In the genomic region with DNA sequence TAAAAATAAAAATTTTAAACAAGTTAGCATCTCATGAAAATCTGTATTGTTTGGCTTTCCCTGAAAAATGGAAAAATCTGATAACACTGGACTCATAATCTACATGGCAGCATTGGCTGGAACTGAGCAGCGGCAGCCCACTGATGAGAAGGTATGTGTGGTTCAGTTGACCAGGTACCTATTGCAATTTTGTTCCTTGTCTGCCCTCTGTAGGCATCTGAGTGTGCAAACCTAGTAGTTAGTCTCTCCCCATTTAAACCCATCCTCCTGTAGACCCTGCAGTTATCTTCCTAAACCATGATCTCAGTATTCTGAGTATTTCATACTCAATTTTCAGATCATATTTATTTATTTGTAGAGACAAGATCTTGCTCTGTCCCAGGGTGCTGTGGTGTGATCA, we compare ENCODE assay signal across 10 cellular contexts. TPM values are rescaled to one million over a fixed set of nuclear protein-coding genes. Genes with fewer than 3 reads are reported as not detected.
DNase-seq lines count a peak whose midpoint lies in the region; TF ChIP-seq lines count a peak whose summit lies in the region.
"Had no signal": no experiment of that assay in that cellular context is flagged by ENCODE, and none has a peak within 500 bp of the region (broad histone marks: within the 10 kb centered on the region; RNA-seq: fewer than 3 reads in every experiment).

No MANE protein-coding gene starts in this region.

- no peak overlapping the region for H3K4me3 Mint-ChIP-seq in activated T-helper 1 cell treated with anti-CD3 and anti-CD28 coated beads, Interleukin-12 subunit alpha, Interleukin-12 subunit beta, Interleukin-2, Interleukin-4 antibody, amounts not matched to agents 30 ng/mL and 10 ng/mL and 1 ng/mL, durations not matched to agents 14 hours and 24 hours and 36 hours
- no peak overlapping the region for H3K4me3 Mint-ChIP-seq in activated naive CD4-positive, alpha-beta T cell treated with anti-CD3 and anti-CD28 coated beads, Interleukin-2, amount 10 ng/mL, durations not matched to agents 7 days and 5 days
- H3K4me3 Mint-ChIP-seq: CD4-positive, CD25-positive, alpha-beta regulatory T cell; neural crest cell had no signal

- H3K9ac ChIP-seq in mesendoderm (ENCODE audit: low read length) = no peak overlapping the region

- H3K18ac ChIP-seq in mesendoderm (ENCODE audit: low read length) = no peak overlapping the region

- H3K4me1 Mint-ChIP-seq in activated T-helper 1 cell treated with anti-CD3 and anti-CD28 coated beads, Interleukin-12 subunit alpha, Interleukin-12 subunit beta, Interleukin-2, Interleukin-4 antibody, amounts not matched to agents 30 ng/mL and 10 ng/mL and 1 ng/mL, durations not matched to agents 14 hours and 24 hours and 36 hours (ENCODE audit: low read depth) = peaks cover 6% of the 10 kb centered on the region
- no peaks in the 10 kb centered on the region for H3K4me1 Mint-ChIP-seq in activated naive CD4-positive, alpha-beta T cell treated with anti-CD3 and anti-CD28 coated beads, Interleukin-2, amount 10 ng/mL, durations not matched to agents 7 days and 5 days
- H3K4me1 Mint-ChIP-seq: CD4-positive, CD25-positive, alpha-beta regulatory T cell; neural crest cell had no signal

- H3K27me3 ChIP-seq in mesendoderm (ENCODE audit: insufficient read depth, low read length, poor library complexity) = no peaks in the 10 kb centered on the region

- DNase-seq in NCI-H345 (lab: John Stamatoyannopoulos, UW) = peak; percentile 10
- DNase-seq in NCI-H345 treated with DMSO at 0.1 percent for 48 hours (lab: John Stamatoyannopoulos, UW; ENCODE audit: unreplicated experiment) = no peak
- DNase-seq in HuH-7 (ENCODE audit: low spot score) = peak; percentile 17
- peak; percentile 19 for DNase-seq in astrocyte of the spinal cord (ENCODE audit: low read depth, low spot score)
- peak; percentile 54 for DNase-seq in mesendoderm
- no peak for DNase-seq in activated T-helper 1 cell treated with anti-CD3 and anti-CD28 coated beads, Interleukin-12 subunit alpha, Interleukin-12 subunit beta, Interleukin-2, Interleukin-4 antibody, amounts not matched to agents 30 ng/mL and 10 ng/mL and 1 ng/mL, durations not matched to agents 14 hours and 24 hours and 36 hours (ENCODE audit: low spot score)
- DNase-seq in NCI-H2081 treated with DMSO at 0.1 percent for 48 hours (lab: John Stamatoyannopoulos, UW) = no peak
- DNase-seq in activated naive CD4-positive, alpha-beta T cell treated with anti-CD3 and anti-CD28 coated beads, Interleukin-2, amount 10 ng/mL, durations not matched to agents 7 days and 5 days = no peak

- no peaks in the 10 kb centered on the region for H3K4me1 ChIP-seq in mesendoderm (ENCODE audit: control insufficient read depth, low read depth, low read length)

- H3K4ac ChIP-seq in mesendoderm (ENCODE audit: low read depth, low read length) = no peak overlapping the region

- H4K5ac ChIP-seq in mesendoderm (ENCODE audit: low read length) = no peak overlapping the region

- H4K8ac ChIP-seq in mesendoderm (ENCODE audit: low read depth, low read length) = no peak overlapping the region

- H3K36me3 Mint-ChIP-seq in activated T-helper 1 cell treated with anti-CD3 and anti-CD28 coated beads, Interleukin-12 subunit alpha, Interleukin-12 subunit beta, Interleukin-2, Interleukin-4 antibody, amounts not matched to agents 30 ng/mL and 10 ng/mL and 1 ng/mL, durations not matched to agents 14 hours and 24 hours and 36 hours (ENCODE audit: low read depth) = no peaks in the 10 kb centered on the region
- no peaks in the 10 kb centered on the region for H3K36me3 Mint-ChIP-seq in activated naive CD4-positive, alpha-beta T cell treated with anti-CD3 and anti-CD28 coated beads, Interleukin-2, amount 10 ng/mL, durations not matched to agents 7 days and 5 days
- H3K36me3 Mint-ChIP-seq: CD4-positive, CD25-positive, alpha-beta regulatory T cell had no signal

- H2BK5ac ChIP-seq in mesendoderm (ENCODE audit: low read length) = no peak overlapping the region

- no peaks in the 10 kb centered on the region for H3K79me2 ChIP-seq in mesendoderm (ENCODE audit: control insufficient read depth, insufficient read depth, low read length)

- no peak overlapping the region for H3K4me2 ChIP-seq in mesendoderm (ENCODE audit: low read length)

- no peak overlapping the region for H3K4me3 ChIP-seq in astrocyte of the spinal cord (ENCODE audit: low read depth, low read length)
- no peak overlapping the region for H3K4me3 ChIP-seq in mesendoderm (ENCODE audit: low read length)

- no peak overlapping the region for H3K56ac ChIP-seq in mesendoderm (ENCODE audit: low read length)

- intact Hi-C loops in activated T-helper 1 cell treated with anti-CD3 and anti-CD28 coated beads, Interleukin-12 subunit alpha, Interleukin-12 subunit beta, Interleukin-2, Interleukin-4 antibody, amounts not matched to agents 30 ng/mL and 10 ng/mL and 1 ng/mL, durations not matched to agents 14 hours and 24 hours and 36 hours (cut with micrococcal nuclease) = no loop called here

- no CpG with 5 or more reads among the region's 1 CpG for WGBS in mesendoderm (ENCODE audit: extremely low coverage, insufficient coverage, low lambda C conversion rate)

- no peaks in the 10 kb centered on the region for H3K79me1 ChIP-seq in mesendoderm (ENCODE audit: low read length)

- no peak overlapping the region for H2BK15ac ChIP-seq in mesendoderm (replicated peaks; ENCODE audit: low read depth)

- H3K27me3 Mint-ChIP-seq in activated T-helper 1 cell treated with anti-CD3 and anti-CD28 coated beads, Interleukin-12 subunit alpha, Interleukin-12 subunit beta, Interleukin-2, Interleukin-4 antibody, amounts not matched to agents 30 ng/mL and 10 ng/mL and 1 ng/mL, durations not matched to agents 14 hours and 24 hours and 36 hours (ENCODE audit: insufficient read depth) = no peaks in the 10 kb centered on the region
- H3K27me3 Mint-ChIP-seq in activated naive CD4-positive, alpha-beta T cell treated with anti-CD3 and anti-CD28 coated beads, Interleukin-2, amount 10 ng/mL, durations not matched to agents 7 days and 5 days = peaks cover 4% of the 10 kb centered on the region

- no peak overlapping the region for H2BK120ac ChIP-seq in mesendoderm (ENCODE audit: low read depth, low read length)

- H2AK5ac ChIP-seq in mesendoderm (ENCODE audit: low read length) = no peak overlapping the region

- TF ChIP-seq CTCF in astrocyte of the spinal cord (IDR thresholded peaks at IDR 0.05; ENCODE audit: low read depth, low read length) = peak; percentile 38

- H3K9me3 Mint-ChIP-seq in activated T-helper 1 cell treated with anti-CD3 and anti-CD28 coated beads, Interleukin-12 subunit alpha, Interleukin-12 subunit beta, Interleukin-2, Interleukin-4 antibody, amounts not matched to agents 30 ng/mL and 10 ng/mL and 1 ng/mL, durations not matched to agents 14 hours and 24 hours and 36 hours = no peaks in the 10 kb centered on the region
- H3K9me3 Mint-ChIP-seq in activated naive CD4-positive, alpha-beta T cell treated with anti-CD3 and anti-CD28 coated beads, Interleukin-2, amount 10 ng/mL, durations not matched to agents 7 days and 5 days = no peaks in the 10 kb centered on the region
- H3K9me3 Mint-ChIP-seq: CD4-positive, CD25-positive, alpha-beta regulatory T cell; neural crest cell had no signal

- H3K27ac Mint-ChIP-seq in activated T-helper 1 cell treated with anti-CD3 and anti-CD28 coated beads, Interleukin-12 subunit alpha, Interleukin-12 subunit beta, Interleukin-2, Interleukin-4 antibody, amounts not matched to agents 30 ng/mL and 10 ng/mL and 1 ng/mL, durations not matched to agents 14 hours and 24 hours and 36 hours = no peak overlapping the region
- H3K27ac Mint-ChIP-seq in activated naive CD4-positive, alpha-beta T cell treated with anti-CD3 and anti-CD28 coated beads, Interleukin-2, amount 10 ng/mL, durations not matched to agents 7 days and 5 days = no peak overlapping the region

- in situ Hi-C loops in astrocyte of the spinal cord (cut with HindIII; ENCODE audit: low sequenced_read_pairs) = no loop called here

- H3K23ac ChIP-seq in mesendoderm (ENCODE audit: low read length) = no peak overlapping the region

- no peaks in the 10 kb centered on the region for H3K36me3 ChIP-seq in mesendoderm (ENCODE audit: control insufficient read depth, insufficient read depth, low read length)

- H3K27ac ChIP-seq in mesendoderm (ENCODE audit: low read depth, low read length) = no peak overlapping the region

- CTCF ChIA-PET in activated naive CD4-positive, alpha-beta T cell treated with anti-CD3 and anti-CD28 coated beads, Interleukin-2, amount 10 ng/mL, durations not matched to agents 7 days and 5 days (lab: Charles Lee) = interaction anchor here (1.0 to 3.1 kb wide), 3 partner anchors 12 to 276 kb away, joined by 4 to 23 read pairs (median 18); no protein-coding TSS in a partner anchor

RNA-seq across cellular contexts. Expression of gene SERBP1, which starts 59.4 kb away (rescaled TPM):
- polyA plus RNA-seq in mesendoderm (2013, experiment 1 of 2) = 666 TPM
- 677 TPM for polyA plus RNA-seq in mesendoderm (2013, experiment 2 of 2)
- total RNA-seq in activated T-helper 1 cell treated with anti-CD3 and anti-CD28 coated beads, Interleukin-12 subunit alpha, Interleukin-12 subunit beta, Interleukin-2, Interleukin-4 antibody, amounts not matched to agents 30 ng/mL and 10 ng/mL and 1 ng/mL, durations not matched to agents 14 hours and 24 hours and 36 hours = 585 and 603 TPM in 2 replicates

Comparison
In these comparisons a context has a peak if more than half of its experiments do, and no peak if none do; other contexts are left out.
1. DNase-seq: peak in NCI-H345 (single experiment), HuH-7 (single experiment), astrocyte of the spinal cord (single experiment) and mesendoderm (single experiment); none in NCI-H345 treated with DMSO at 0.1 percent for 48 hours (single experiment), activated T-helper 1 cell treated with anti-CD3 and anti-CD28 coated beads, Interleukin-12 subunit alpha, Interleukin-12 subunit beta, Interleukin-2, Interleukin-4 antibody, amounts not matched to agents 30 ng/mL and 10 ng/mL and 1 ng/mL, durations not matched to agents 14 hours and 24 hours and 36 hours (single experiment), NCI-H2081 treated with DMSO at 0.1 percent for 48 hours (single experiment) and activated naive CD4-positive, alpha-beta T cell treated with anti-CD3 and anti-CD28 coated beads, Interleukin-2, amount 10 ng/mL, durations not matched to agents 7 days and 5 days (single experiment).